In the genomic region with DNA sequence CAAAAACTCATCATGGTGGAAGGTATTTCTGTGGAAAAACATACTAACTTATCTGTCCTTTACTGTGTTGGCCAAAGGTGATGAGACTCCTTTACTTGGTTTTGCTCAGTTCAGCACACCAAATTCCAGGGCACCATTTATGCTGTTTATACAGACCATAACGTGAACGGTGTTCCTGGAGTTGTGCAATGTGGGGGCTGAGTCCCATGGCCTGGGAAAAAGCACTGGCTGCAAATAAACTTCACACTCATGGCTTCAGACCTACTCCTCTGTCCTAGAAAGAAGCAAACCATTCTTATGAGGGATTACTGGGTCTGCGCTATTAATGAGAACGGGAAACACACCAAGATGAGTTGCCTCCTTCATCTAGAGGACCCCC, we compare ENCODE assay signal across 22 cellular contexts. TPM values are rescaled to one million over a fixed set of nuclear protein-coding genes. Genes with fewer than 3 reads are reported as not detected.
DNase-seq lines count a peak whose midpoint lies in the region; ATAC-seq and TF ChIP-seq lines count a peak whose summit lies in the region.
"Had no signal": no experiment of that assay in that cellular context is flagged by ENCODE, and none has a peak within 500 bp of the region (broad histone marks: within the 10 kb centered on the region; RNA-seq: fewer than 3 reads in every experiment).

No MANE protein-coding gene starts in this region.

- H3K4me3 Mint-ChIP-seq in activated CD4-positive, alpha-beta memory T cell treated with anti-CD3 and anti-CD28 coated beads, Interleukin-2, amount 10 ng/mL, durations not matched to agents 7 days and 5 days = no peak overlapping the region
- H3K4me3 Mint-ChIP-seq in naive thymus-derived CD8-positive, alpha-beta T cell = no peak overlapping the region
- H3K4me3 Mint-ChIP-seq: CD4-positive, alpha-beta memory T cell had no signal

- H3K9me3 ChIP-seq in body of pancreas = no peaks in the 10 kb centered on the region
- no peaks in the 10 kb centered on the region for H3K9me3 ChIP-seq in muscle layer of colon (ENCODE audit: low read length)
- no peaks in the 10 kb centered on the region for H3K9me3 ChIP-seq in smooth muscle cell (replicated peaks; ENCODE audit: low read depth)
- H3K9me3 ChIP-seq: A549, BLaER1 had no signal

- H3F3A ChIP-seq in smooth muscle cell (ENCODE audit: low read depth) = peaks cover 15% of the 10 kb centered on the region

- H3K36me3 ChIP-seq in ACC112 (ENCODE audit: insufficient read depth, low read length) (no peaks in the 10 kb centered on the region), body of pancreas (replicated peaks in 1 of 2; ENCODE audit: insufficient read depth in 1 of 2, low read depth in 2 of 2) (no peaks in the 10 kb centered on the region), muscle layer of colon (ENCODE audit: insufficient read depth, low read length) (no peaks in the 10 kb centered on the region), smooth muscle cell (ENCODE audit: low read depth) (no peaks in the 10 kb centered on the region)
- H3K36me3 ChIP-seq: BLaER1 had no signal

- H3K9me3 Mint-ChIP-seq in activated CD4-positive, alpha-beta memory T cell treated with anti-CD3 and anti-CD28 coated beads, Interleukin-2, amount 10 ng/mL, durations not matched to agents 7 days and 5 days = no peaks in the 10 kb centered on the region
- H3K9me3 Mint-ChIP-seq in naive thymus-derived CD8-positive, alpha-beta T cell = no peaks in the 10 kb centered on the region

- H3K27me3 Mint-ChIP-seq in activated CD4-positive, alpha-beta memory T cell treated with anti-CD3 and anti-CD28 coated beads, Interleukin-2, amount 10 ng/mL, durations not matched to agents 7 days and 5 days = no peaks in the 10 kb centered on the region
- H3K27me3 Mint-ChIP-seq in naive thymus-derived CD8-positive, alpha-beta T cell = peaks cover 0 to 10% (median 0%) of the 10 kb centered on the region in 5 donors
- H3K27me3 Mint-ChIP-seq: CD4-positive, alpha-beta memory T cell had no signal

- H3K4me2 ChIP-seq in smooth muscle cell = peak overlapping the region; percentile 41
- H3K4me2 ChIP-seq: A549, BLaER1 had no signal

- DNase-seq in body of pancreas (peak; percentile 30 to 50 (median 38)), smooth muscle cell (lab: John Stamatoyannopoulos, UW; ENCODE audit: unreplicated experiment) (no peak), left lobe of liver (ENCODE audit: low spot score) (no peak)
- no peak for DNase-seq in activated CD4-positive, alpha-beta memory T cell treated with anti-CD3 and anti-CD28 coated beads, Interleukin-2, amount 10 ng/mL, durations not matched to agents 7 days and 5 days
- DNase-seq in naive thymus-derived CD8-positive, alpha-beta T cell = no peak
- DNase-seq: CD4-positive, alpha-beta memory T cell; EL; IMR-90; Karpas-422; NCI-H1417 treated with DMSO at 0.1 percent for 48 hours; NCI-H2029; NCI-H2171; NCI-H526 had no signal

- H3K9ac ChIP-seq in muscle layer of colon (ENCODE audit: low read length) (no peak overlapping the region), smooth muscle cell (ENCODE audit: low read depth) (no peak overlapping the region)
- H3K9ac ChIP-seq: BLaER1 had no signal

- H4K20me1 ChIP-seq in smooth muscle cell (ENCODE audit: low read depth) = no peaks in the 10 kb centered on the region
- H4K20me1 ChIP-seq: BLaER1 had no signal

- H3K27me3 ChIP-seq in ACC112 (ENCODE audit: insufficient read depth, low read length) = no peaks in the 10 kb centered on the region; the same call in 1 of the 2 replicates
- no peaks in the 10 kb centered on the region for H3K27me3 ChIP-seq in body of pancreas
- H3K27me3 ChIP-seq in muscle layer of colon (ENCODE audit: control insufficient read depth in 1 of 2, insufficient read depth in 2 of 2, low read length in 2 of 2) = no peaks in the 10 kb centered on the region
- no peaks in the 10 kb centered on the region for H3K27me3 ChIP-seq in smooth muscle cell (ENCODE audit: low read depth)
- H3K27me3 ChIP-seq: BLaER1 had no signal

- no peaks in the 10 kb centered on the region for H3K36me3 Mint-ChIP-seq in activated CD4-positive, alpha-beta memory T cell treated with anti-CD3 and anti-CD28 coated beads, Interleukin-2, amount 10 ng/mL, durations not matched to agents 7 days and 5 days (ENCODE audit: low read depth)
- H3K36me3 Mint-ChIP-seq in naive thymus-derived CD8-positive, alpha-beta T cell = no peaks in the 10 kb centered on the region
- H3K36me3 Mint-ChIP-seq: CD4-positive, alpha-beta memory T cell had no signal

- CTCF ChIA-PET in activated CD4-positive, alpha-beta memory T cell treated with anti-CD3 and anti-CD28 coated beads, Interleukin-2, amount 10 ng/mL, durations not matched to agents 7 days and 5 days (lab: Charles Lee) = no interaction called here

- H2AFZ ChIP-seq in ACC112 (ENCODE audit: low read length, unreplicated experiment) = peak overlapping the region; percentile 9
- H2AFZ ChIP-seq in smooth muscle cell (ENCODE audit: low read depth) = no peak overlapping the region

- no peaks in the 10 kb centered on the region for H3K79me2 ChIP-seq in ACC112 (ENCODE audit: control insufficient read depth, insufficient read depth, low read length, unreplicated experiment)
- H3K79me2 ChIP-seq in smooth muscle cell (ENCODE audit: low read depth) = peaks cover 79% of the 10 kb centered on the region

- H3K27ac ChIP-seq in ACC112 (ENCODE audit: low read depth, low read length) (no peak overlapping the region), body of pancreas (peak overlapping the region; percentile 9 to 42 (median 22)), muscle layer of colon (ENCODE audit: low read depth, low read length) (peak overlapping the region; percentile 22), smooth muscle cell (ENCODE audit: low read depth) (no peak overlapping the region)
- H3K27ac ChIP-seq: A549, BLaER1, SK-N-MC had no signal

- POLR2A ChIA-PET in activated CD4-positive, alpha-beta memory T cell treated with anti-CD3 and anti-CD28 coated beads, Interleukin-2, amount 10 ng/mL, durations not matched to agents 7 days and 5 days (lab: Charles Lee) = no interaction called here
- POLR2A ChIA-PET in naive thymus-derived CD8-positive, alpha-beta T cell (lab: Charles Lee) = no interaction called here

- no peak for TF ChIP-seq POLR2A in body of pancreas (IDR thresholded peaks at IDR 0.05)

- H3K27ac Mint-ChIP-seq in activated CD4-positive, alpha-beta memory T cell treated with anti-CD3 and anti-CD28 coated beads, Interleukin-2, amount 10 ng/mL, durations not matched to agents 7 days and 5 days = no peak overlapping the region
- no peak overlapping the region for H3K27ac Mint-ChIP-seq in naive thymus-derived CD8-positive, alpha-beta T cell
- H3K27ac Mint-ChIP-seq: CD4-positive, alpha-beta memory T cell had no signal

- TF ChIP-seq CTCF in body of pancreas (IDR thresholded peaks at IDR 0.05) = no peak
- no peak for TF ChIP-seq CTCF in smooth muscle cell (IDR thresholded peaks at IDR 0.05; ENCODE audit: borderline replicate concordance, insufficient read depth, poor library complexity, severe bottlenecking)

- H3K4me3 ChIP-seq in ACC112 (ENCODE audit: low read depth, low read length) = peak overlapping the region; percentile 21; the same call in 1 of the 2 replicates
- no peak overlapping the region for H3K4me3 ChIP-seq in body of pancreas
- peak overlapping the region in 1 of 2 donors; percentile 25 for H3K4me3 ChIP-seq in muscle layer of colon (ENCODE audit: low read depth in 1 of 2, low read length in 2 of 2)
- no peak overlapping the region for H3K4me3 ChIP-seq in smooth muscle cell
- H3K4me3 ChIP-seq: A549, BLaER1, GM12878, SK-N-MC had no signal

- WGBS in body of pancreas, 2 donors = 58 to 59% methylated on average over 4 of the region's 4 CpGs
- 61% methylated on average over 4 of the region's 4 CpGs for WGBS in smooth muscle cell (ENCODE audit: low lambda C conversion rate)

- ATAC-seq in body of pancreas = peak; percentile 83
- no peak for ATAC-seq in left lobe of liver
- no peak for ATAC-seq in GM19463 (IDR thresholded peaks at IDR 0.05; ENCODE audit: unreplicated experiment)
- ATAC-seq in naive thymus-derived CD8-positive, alpha-beta T cell = no peak
- ATAC-seq: A549, GM12878, Panc1 had no signal

- no peaks in the 10 kb centered on the region for H3K4me1 Mint-ChIP-seq in activated CD4-positive, alpha-beta memory T cell treated with anti-CD3 and anti-CD28 coated beads, Interleukin-2, amount 10 ng/mL, durations not matched to agents 7 days and 5 days
- H3K4me1 Mint-ChIP-seq in naive thymus-derived CD8-positive, alpha-beta T cell = no peaks in the 10 kb centered on the region
- H3K4me1 Mint-ChIP-seq: CD4-positive, alpha-beta memory T cell had no signal

- intact Hi-C loops in body of pancreas (cut with DNase I) = no loop called here

- no peaks in the 10 kb centered on the region for H3K4me1 ChIP-seq in ACC112 (ENCODE audit: control insufficient read depth, insufficient read depth, low read length, unreplicated experiment)
- peaks cover 36% of the 10 kb centered on the region for H3K4me1 ChIP-seq in body of pancreas
- peaks cover 46% of the 10 kb centered on the region for H3K4me1 ChIP-seq in muscle layer of colon (ENCODE audit: insufficient read depth, low read length)
- no peaks in the 10 kb centered on the region for H3K4me1 ChIP-seq in smooth muscle cell (ENCODE audit: low read depth)
- H3K4me1 ChIP-seq: A549, BLaER1 had no signal

RNA-seq across cellular contexts. Expression of a gene that starts 10.4 kb away (rescaled TPM):
- 10 to 100 TPM in 1 of 2 donors, 1 to 10 TPM in 1; 9.1 to 19.1 TPM for total RNA-seq in body of pancreas
- 18.0 and 28.9 TPM in 2 replicates for total RNA-seq in smooth muscle cell
- polyA plus RNA-seq in smooth muscle cell = 11.5 and 18.0 TPM in 2 replicates
- total RNA-seq in activated CD4-positive, alpha-beta memory T cell treated with anti-CD3 and anti-CD28 coated beads, Interleukin-2, amount 10 ng/mL, durations not matched to agents 7 days and 5 days = not detected
- 0.86 TPM for total RNA-seq in left lobe of liver
- total RNA-seq in naive thymus-derived CD8-positive, alpha-beta T cell = not detected
- polyA plus RNA-seq in naive thymus-derived CD8-positive, alpha-beta T cell = not detected
- total RNA-seq: MCF 10A had no signal
- polyA plus RNA-seq: A549; CD4-positive, alpha-beta memory T cell; IMR-90 had no signal

Comparison
In these comparisons a context has a peak if more than half of its experiments do, and no peak if none do; other contexts are left out.
1. H3K27ac ChIP-seq: peak in body of pancreas (4 of 4) and muscle layer of colon (single experiment); none in ACC112 (single experiment) and smooth muscle cell (single experiment).
2. DNase-seq: peak in body of pancreas (4 of 4); none in smooth muscle cell (single experiment), activated CD4-positive, alpha-beta memory T cell treated with anti-CD3 and anti-CD28 coated beads, Interleukin-2, amount 10 ng/mL, durations not matched to agents 7 days and 5 days (single experiment), left lobe of liver (single experiment) and naive thymus-derived CD8-positive, alpha-beta T cell (0 of 10).